ENCODE assay signal across 9 cellular contexts in the genomic region with DNA sequence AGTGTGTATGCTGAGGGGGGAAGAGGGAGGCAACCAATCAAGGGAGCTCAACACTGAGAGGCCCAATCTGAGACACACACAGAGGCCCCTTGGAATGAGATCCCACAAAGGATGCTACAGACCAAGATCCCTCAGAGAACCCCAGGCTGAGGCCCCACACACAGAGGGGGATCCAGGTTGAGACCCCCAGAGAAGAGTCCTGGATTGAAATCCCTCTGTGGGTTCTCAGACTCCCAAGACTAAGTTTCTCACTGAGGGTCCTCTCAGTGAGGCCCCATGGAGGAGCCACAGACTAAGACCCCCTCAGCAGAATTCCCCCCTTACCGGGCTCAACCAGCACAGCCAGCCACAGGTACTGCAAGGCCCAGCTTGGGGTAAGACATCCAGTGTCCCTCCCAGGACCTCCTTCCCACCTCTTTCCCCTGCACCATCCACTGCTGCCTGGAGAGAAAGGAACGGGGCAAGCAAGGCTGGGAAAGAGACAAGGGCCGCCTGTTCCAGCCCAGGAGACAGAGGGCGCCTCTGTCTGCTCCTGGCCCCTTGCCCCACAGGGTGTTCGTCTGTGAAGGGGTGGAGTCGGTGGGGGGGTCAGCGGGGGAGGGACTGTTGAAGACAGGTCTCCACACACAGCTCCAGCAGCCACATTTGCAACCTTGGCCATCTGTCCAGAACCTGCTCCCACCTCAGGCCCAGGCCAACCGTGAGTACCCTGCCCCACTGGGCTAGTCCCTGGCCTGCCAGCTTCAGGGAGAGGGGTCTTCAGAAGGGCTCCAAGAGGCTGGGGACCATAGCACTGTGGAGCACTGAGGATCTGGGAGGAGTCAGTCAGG. TPM values are rescaled to one million over a fixed set of nuclear protein-coding genes. Genes with fewer than 3 reads are reported as not detected.
DNase-seq lines count a peak whose midpoint lies in the region; ATAC-seq and TF ChIP-seq lines count a peak whose summit lies in the region.
"Had no signal": no experiment of that assay in that cellular context is flagged by ENCODE, and none has a peak within 500 bp of the region (broad histone marks: within the 10 kb centered on the region; RNA-seq: fewer than 3 reads in every experiment).

TSS of gene S100A1 (plus strand) at position 638 of the 830 bp plus-strand sequence. CDS start 2,088 bp downstream, outside the sequence.

- DNase-seq in left ventricle myocardium inferior (peak; percentile 81), psoas muscle (peak; percentile 77 to 94), NCI-H1436 treated with DMSO at 0.1 percent for 48 hours (lab: John Stamatoyannopoulos, UW) (no peak)

- peaks cover 2% of the 10 kb centered on the region; the same call in 1 of the 2 replicates for H3F3A ChIP-seq in DOHH2 (ENCODE audit: control insufficient read depth, insufficient read depth)

- peaks cover 9% of the 10 kb centered on the region; the same call in 1 of the 2 replicates for H3K36me3 ChIP-seq in DOHH2 (ENCODE audit: control insufficient read depth, low read length)
- peaks cover 21% of the 10 kb centered on the region for H3K36me3 ChIP-seq in left ventricle myocardium inferior
- H3K36me3 ChIP-seq in psoas muscle (ENCODE audit: insufficient read depth in 1 of 2, low read depth in 1 of 2): peaks cover 0 to 43% of the 10 kb centered on the region in 2 donors

- H3K4me3 ChIP-seq in DOHH2 (ENCODE audit: low read length): peak within 1 kb of the TSS; percentile 87
- peak within 1 kb of the TSS; percentile 66 for H3K4me3 ChIP-seq in left ventricle myocardium inferior
- peak within 1 kb of the TSS; percentile 66 for H3K4me3 ChIP-seq in psoas muscle

- peaks cover 20% of the 10 kb centered on the region for H3K4me1 Mint-ChIP-seq in activated T-helper 17 cell treated with anti-CD3 and anti-CD28 coated beads, Interleukin-2, amount 50 U/mL, for 72 hours

- peaks cover 10% of the 10 kb centered on the region for H3K79me2 ChIP-seq in DOHH2 (ENCODE audit: control insufficient read depth, low read length)

- H3K4me3 Mint-ChIP-seq in activated T-helper 17 cell treated with anti-CD3 and anti-CD28 coated beads, Interleukin-2, amount 50 U/mL, for 72 hours: no peak within 1 kb of the TSS

- H3K36me3 Mint-ChIP-seq in activated T-helper 17 cell treated with anti-CD3 and anti-CD28 coated beads, Interleukin-2, amount 50 U/mL, for 72 hours (ENCODE audit: low read depth): no peaks in the 10 kb centered on the region

- H3K4me1 ChIP-seq in DOHH2 (ENCODE audit: control insufficient read depth, low read length): peaks cover 57% of the 10 kb centered on the region
- H3K4me1 ChIP-seq in left ventricle myocardium inferior: peaks cover 93% of the 10 kb centered on the region
- H3K4me1 ChIP-seq in psoas muscle: peaks cover 58% of the 10 kb centered on the region

- H3K9me3 ChIP-seq in DOHH2 (ENCODE audit: control insufficient read depth, insufficient read depth, low read length) (no peaks in the 10 kb centered on the region), left ventricle myocardium inferior (replicated peaks) (no peaks in the 10 kb centered on the region), psoas muscle (no peaks in the 10 kb centered on the region)

- 38 to 54% (median 46%) methylated on average over 7 to 8 of the region's 8 CpGs for WGBS in psoas muscle, 3 donors

- no peaks in the 10 kb centered on the region for H3K9me2 ChIP-seq in DOHH2 (replicated peaks; ENCODE audit: control insufficient read depth, low read length)

- intact Hi-C loops in left ventricle myocardium inferior (cut with micrococcal nuclease): no loop called here
- intact Hi-C loops in psoas muscle (cut with DNase I): loop anchor here in 1 of 2 donors (1.0 kb wide), 1 partner anchor 56 kb away; no protein-coding TSS in a partner anchor

- no peak for ATAC-seq in activated T-helper 17 cell treated with anti-CD3 and anti-CD28 coated beads, Interleukin-2, amount 50 U/mL, for 72 hours (replicated peaks)
- ATAC-seq in psoas muscle (peak; percentile 70 to 83 (median 76)), HG03025 (IDR thresholded peaks at IDR 0.05; ENCODE audit: low FRiP score, unreplicated experiment) (no peak), GM21367 (IDR thresholded peaks at IDR 0.05; ENCODE audit: unreplicated experiment) (no peak), HG02763 (IDR thresholded peaks at IDR 0.05; ENCODE audit: unreplicated experiment) (no peak)

- H3K9me3 Mint-ChIP-seq in activated T-helper 17 cell treated with anti-CD3 and anti-CD28 coated beads, Interleukin-2, amount 50 U/mL, for 72 hours: no peaks in the 10 kb centered on the region

- H3K27ac ChIP-seq in DOHH2 (ENCODE audit: low read depth, low read length) (peak within 1 kb of the TSS; percentile 62), left ventricle myocardium inferior (replicated peaks) (peak within 1 kb of the TSS; percentile 100), psoas muscle (peak within 1 kb of the TSS; percentile 100)

- H3K27ac Mint-ChIP-seq in activated T-helper 17 cell treated with anti-CD3 and anti-CD28 coated beads, Interleukin-2, amount 50 U/mL, for 72 hours: peak within 1 kb of the TSS; percentile 78

- no peaks in the 10 kb centered on the region for H3K27me3 Mint-ChIP-seq in activated T-helper 17 cell treated with anti-CD3 and anti-CD28 coated beads, Interleukin-2, amount 50 U/mL, for 72 hours

- no peaks in the 10 kb centered on the region for H4K20me1 ChIP-seq in DOHH2 (ENCODE audit: control insufficient read depth, insufficient read depth, low read depth, low read length)

- H3K4me2 ChIP-seq in DOHH2 (ENCODE audit: low read length): peak within 1 kb of the TSS; percentile 92

- H3K27me3 ChIP-seq in DOHH2 (ENCODE audit: control insufficient read depth, low read length): no peaks in the 10 kb centered on the region
- no peaks in the 10 kb centered on the region for H3K27me3 ChIP-seq in left ventricle myocardium inferior (ENCODE audit: low read depth)
- H3K27me3 ChIP-seq in psoas muscle (ENCODE audit: insufficient read depth in 3 of 3, low read length in 2 of 3): no peaks in the 10 kb centered on the region

- TF ChIP-seq CTCF in DOHH2 (IDR thresholded peaks at IDR 0.05; ENCODE audit: low read depth, low read length, poor library complexity, severe bottlenecking) (no peak), left ventricle myocardium inferior (IDR thresholded peaks at IDR 0.05; ENCODE audit: borderline replicate concordance) (no peak), psoas muscle (IDR thresholded peaks at IDR 0.05) (no peak)

RNA-seq across cellular contexts. Expression of gene S100A1, which starts in this region (rescaled TPM):
- total RNA-seq in activated T-helper 17 cell treated with anti-CD3 and anti-CD28 coated beads, Interleukin-2, amount 50 U/mL, for 72 hours: not detected
- total RNA-seq in left ventricle myocardium inferior (2,012 TPM), psoas muscle (1,000 to 10,000 TPM in 3 of 4 donors, 100 to 1,000 TPM in 1; 785 to 1,205 (median 1,028) TPM)
- polyA plus RNA-seq in psoas muscle: 1,000 to 10,000 TPM in 1 of 3 donors, 100 to 1,000 TPM in 2; 370 to 1,423 (median 918) TPM
- total RNA-seq: activated CD8-positive, alpha-beta memory T cell treated with anti-CD3 and anti-CD28 coated beads for 36 hours had no signal

Comparison
In these comparisons a context has a peak if more than half of its experiments do, and no peak if none do; other contexts are left out.
1. RNA of gene S100A1 (total RNA-seq): 2,012 TPM in left ventricle myocardium inferior (single experiment) and 785 to 1,205 TPM in psoas muscle; not detected in activated T-helper 17 cell treated with anti-CD3 and anti-CD28 coated beads, Interleukin-2, amount 50 U/mL, for 72 hours; every median in the first group is over 100 times any median in the second.
2. ATAC-seq: peak in psoas muscle (4 of 4); none in activated T-helper 17 cell treated with anti-CD3 and anti-CD28 coated beads, Interleukin-2, amount 50 U/mL, for 72 hours (single experiment), HG03025 (single experiment), GM21367 (single experiment) and HG02763 (single experiment).
3. Peak in every context shown above with its lines, with median percentiles within 50 percentile points of each other: H3K27ac ChIP-seq and H3K4me3 ChIP-seq.